Comparison of ENCODE assay signal across 1 cellular context in genomic region chr19:459724-460511, GRCh38.
TF ChIP-seq lines count a peak whose summit lies in the region.

No MANE protein-coding gene starts in this region.

TF ChIP-seq in SK-N-SH, 30 proteins besides CTCF, POLR2A, EP300 and RAD21 (continued from another document):
- no peak for TF ChIP-seq REST (IDR thresholded peaks at IDR 0.05; ENCODE audit: low read depth, low read length)
TF ChIP-seq in SK-N-SH: peak in this region for 2.
